ENCODE assay signal across 11 cellular contexts in genomic region chr1:22044690-22045420, GRCh38. TPM values are rescaled to one million over a fixed set of nuclear protein-coding genes. Genes with fewer than 3 reads are reported as not detected.
DNase-seq lines count a peak whose midpoint lies in the region; ATAC-seq and TF ChIP-seq lines count a peak whose summit lies in the region.
"Had no signal": no experiment of that assay in that cellular context is flagged by ENCODE, and none has a peak within 500 bp of the region (broad histone marks: within the 10 kb centered on the region; RNA-seq: fewer than 3 reads in every experiment).

No MANE protein-coding gene starts in this region.

- peak overlapping the region; percentile 45 for H3K27ac Mint-ChIP-seq in CD4-positive, alpha-beta T cell
- peak overlapping the region; percentile 45 for H3K27ac Mint-ChIP-seq in memory B cell

- POLR2A ChIA-PET in CD4-positive, alpha-beta T cell (lab: Charles Lee): interaction anchor here (0.5 kb wide), 1 partner anchor 25 kb away, joined by 3 read pairs; no protein-coding TSS in a partner anchor

- no peaks in the 10 kb centered on the region for H3K9me3 Mint-ChIP-seq in CD4-positive, alpha-beta T cell
- peaks cover 4% of the 10 kb centered on the region for H3K9me3 Mint-ChIP-seq in memory B cell
- H3K9me3 Mint-ChIP-seq: neural crest cell had no signal

- peaks cover 64% of the 10 kb centered on the region for H3K4me1 Mint-ChIP-seq in CD4-positive, alpha-beta T cell (ENCODE audit: low read depth)
- peaks cover 30% of the 10 kb centered on the region for H3K4me1 Mint-ChIP-seq in memory B cell

- no peak overlapping the region for H3K4me3 Mint-ChIP-seq in CD4-positive, alpha-beta T cell
- H3K4me3 Mint-ChIP-seq in memory B cell: no peak overlapping the region
- H3K4me3 Mint-ChIP-seq: neural crest cell had no signal

- no peak for DNase-seq in CD4-positive, alpha-beta T cell
- DNase-seq in amniotic stem cell (lab: John Stamatoyannopoulos, UW) (peak; percentile 23), memory B cell (ENCODE audit: low spot score in 2 of 2) (no peak), mucosa of gallbladder (ENCODE audit: low spot score) (no peak), cardiac septum (ENCODE audit: low spot score) (no peak)
- DNase-seq: foreskin melanocyte had no signal

- no peaks in the 10 kb centered on the region for H3K36me3 ChIP-seq in HUES48 (ENCODE audit: control insufficient read depth, insufficient read depth, low read length)

- H3K9ac ChIP-seq in HUES48 (ENCODE audit: low read depth, low read length): no peak overlapping the region

- H3K27me3 ChIP-seq in CD4-positive, alpha-beta T cell (ENCODE audit: control insufficient read depth, insufficient read depth, low read length): no peaks in the 10 kb centered on the region
- no peaks in the 10 kb centered on the region for H3K27me3 ChIP-seq in HUES48 (ENCODE audit: control insufficient read depth, insufficient read depth, low read length)

- ATAC-seq in CD4-positive, alpha-beta T cell (ENCODE audit: poor library complexity): no peak
- ATAC-seq in memory B cell (ENCODE audit: low read depth) (no peak), GM19023 (IDR thresholded peaks at IDR 0.05; ENCODE audit: unreplicated experiment) (no peak), HG03159 (IDR thresholded peaks at IDR 0.05; ENCODE audit: unreplicated experiment) (no peak)
- ATAC-seq: HepG2 had no signal

- TF ChIP-seq CTCF in CD4-positive, alpha-beta T cell (IDR thresholded peaks at IDR 0.05): no peak

- H3K27ac ChIP-seq in CD4-positive, alpha-beta T cell (ENCODE audit: low read depth, low read length): no peak overlapping the region
- H3K27ac ChIP-seq in HUES48 (ENCODE audit: low read depth, low read length): peak overlapping the region; percentile 76

- no peaks in the 10 kb centered on the region for H3K27me3 Mint-ChIP-seq in CD4-positive, alpha-beta T cell
- no peaks in the 10 kb centered on the region for H3K27me3 Mint-ChIP-seq in memory B cell

- H3K4me1 ChIP-seq in HUES48 (ENCODE audit: control insufficient read depth, insufficient read depth, low read length): peaks cover 8% of the 10 kb centered on the region

- H3K36me3 Mint-ChIP-seq in CD4-positive, alpha-beta T cell (ENCODE audit: low read depth): peaks cover 4% of the 10 kb centered on the region
- H3K36me3 Mint-ChIP-seq in memory B cell: peaks cover 5% of the 10 kb centered on the region

- intact Hi-C loops in CD4-positive, alpha-beta T cell (cut with DNase I, micrococcal nuclease): no loop called here
- intact Hi-C loops in cardiac septum (cut with DNase I): no loop called here

- no peak overlapping the region for H3K4me3 ChIP-seq in HUES48 (ENCODE audit: low read depth, low read length)

- H3K9me3 ChIP-seq in CD4-positive, alpha-beta T cell (ENCODE audit: control insufficient read depth, low read length): no peaks in the 10 kb centered on the region
- no peaks in the 10 kb centered on the region for H3K9me3 ChIP-seq in HUES48 (ENCODE audit: control insufficient read depth, insufficient read depth, low read length)

- CTCF ChIA-PET in CD4-positive, alpha-beta T cell (lab: Charles Lee): interaction anchor here (1.4 kb wide), 1 partner anchor 17 kb away, joined by 3 read pairs; no protein-coding TSS in a partner anchor

RNA-seq across cellular contexts. Expression of gene CDC42, which starts 7.7 kb away (rescaled TPM):
- 100 to 1,000 TPM; 375 to 379 TPM for total RNA-seq in CD4-positive, alpha-beta T cell
- total RNA-seq in mucosa of gallbladder: 273 TPM
- total RNA-seq in cardiac septum: 164 TPM

RNA-seq across cellular contexts. Expression of gene CELA3A, which starts 43.4 kb away (rescaled TPM):
- not detected for total RNA-seq in CD4-positive, alpha-beta T cell
- total RNA-seq in mucosa of gallbladder: 25.1 TPM
- not detected for total RNA-seq in cardiac septum
- total RNA-seq: HepG2, neural crest cell had no signal

Comparison
In these comparisons a context has a peak if more than half of its experiments do, and no peak if none do; other contexts are left out.
1. RNA of gene CELA3A, which starts 43.4 kb away (total RNA-seq): 25.1 TPM in mucosa of gallbladder (single experiment); not detected in CD4-positive, alpha-beta T cell and not detected in cardiac septum (single experiment); every median in the first group is over 10 times any median in the second.